In genomic region chr2:216430811-216431210, GRCh38 we compare ENCODE assay signal across 19 cellular contexts. TPM values are rescaled to one million over a fixed set of nuclear protein-coding genes. Genes with fewer than 3 reads are reported as not detected.
A peak's percentile ranks its signal among the peaks of the same experiment; 100 is the strongest.
DNase-seq lines count a peak whose midpoint lies in the region; ATAC-seq, FAIRE-seq and TF ChIP-seq lines count a peak whose summit lies in the region.
"Had no signal": no experiment of that assay in that cellular context is flagged by ENCODE, and none has a peak within 500 bp of the region (broad histone marks: within the 10 kb centered on the region; RNA-seq: fewer than 3 reads in every experiment).

No MANE protein-coding gene starts in this region.

- DNase-seq in left ventricle myocardium superior (no peak), cardiac septum (ENCODE audit: low spot score) (no peak), inferior parietal cortex (ENCODE audit: extremely low spot score) (peak; percentile 27), superior temporal gyrus (ENCODE audit: extremely low spot score) (peak; percentile 27), H54 (ENCODE audit: insufficient read length, low spot score) (no peak)
- DNase-seq: ACHN; CD4-positive, alpha-beta memory T cell; DMS153; DMS79; GDM1; IMR-90 had no signal

- TF ChIP-seq POLR2A in H54 (IDR thresholded peaks at IDR 0.05; ENCODE audit: low read depth, low read length), result no peak

- ATAC-seq in left ventricle myocardium superior (peak; percentile 21), HG03469 (IDR thresholded peaks at IDR 0.05; ENCODE audit: unreplicated experiment) (no peak), GM18870 (IDR thresholded peaks at IDR 0.05; ENCODE audit: unreplicated experiment) (no peak)
- ATAC-seq: K562 had no signal

- H3K27ac ChIP-seq in angular gyrus (ENCODE audit: low read depth, low read length), result peak overlapping the region; percentile 22
- H3K27ac ChIP-seq: BLaER1 had no signal

- intact Hi-C loops in left ventricle myocardium superior (cut with micrococcal nuclease), result no loop called here
- intact Hi-C loops in cardiac septum (cut with DNase I), result no loop called here

- FAIRE-seq in H54 (lab: Jason Lieb, UNC), result no peak
- FAIRE-seq: A204.1, H1, HTR-8/SVneo, K562 had no signal

RNA-seq across cellular contexts. Expression of gene SMARCAL1, which starts 18.5 kb away (rescaled TPM):
- total RNA-seq in left ventricle myocardium superior, result 9.8 TPM
- total RNA-seq in cardiac septum, result 13.2 TPM

RNA-seq across cellular contexts. Expression of gene MARCHF4, which starts 58.5 kb away (rescaled TPM):
- total RNA-seq in left ventricle myocardium superior, result not detected
- not detected for total RNA-seq in cardiac septum
- total RNA-seq: CD4-positive, alpha-beta memory T cell; K562 had no signal

Comparison
In these comparisons a context has a peak if more than half of its experiments do, and no peak if none do; other contexts are left out.
1. DNase-seq: peak in inferior parietal cortex (single experiment) and superior temporal gyrus (single experiment); none in left ventricle myocardium superior (single experiment), cardiac septum (single experiment) and H54 (single experiment).